Comparison of ENCODE assay signal across 9 cellular contexts in genomic region chr19:57748029-57748428, GRCh38. TPM values are rescaled to one million over a fixed set of nuclear protein-coding genes. Genes with fewer than 3 reads are reported as not detected.
DNase-seq lines count a peak whose midpoint lies in the region; ATAC-seq, FAIRE-seq and TF ChIP-seq lines count a peak whose summit lies in the region.
"Had no signal": no experiment of that assay in that cellular context is flagged by ENCODE, and none has a peak within 500 bp of the region (broad histone marks: within the 10 kb centered on the region; RNA-seq: fewer than 3 reads in every experiment).

No MANE protein-coding gene starts in this region.

- H3K27ac Mint-ChIP-seq in activated T-cell treated with anti-CD3 and anti-CD28 coated beads, Interleukin-2, amount 50 U/mL, for 72 hours, result no peak overlapping the region
- no peak overlapping the region for H3K27ac Mint-ChIP-seq in activated naive CD8-positive, alpha-beta T cell
- H3K27ac Mint-ChIP-seq in stimulated activated naive CD8-positive, alpha-beta T cell treated with anti-CD3 and anti-CD28 coated beads, Interleukin-15, amount 100 ng/mL, for 72 hours, result peak overlapping the region in 1 of 2 donors; percentile 34

- H3K4me1 ChIP-seq in kidney (ENCODE audit: control insufficient read depth in 1 of 2, insufficient read depth in 1 of 2, low read depth in 1 of 2, low read length in 2 of 2), result peaks cover 0 to 10% of the 10 kb centered on the region in 2 donors

- no peak for DNase-seq in activated T-cell treated with anti-CD3 and anti-CD28 coated beads, Interleukin-2, amount 50 U/mL, for 72 hours
- no peak for DNase-seq in activated T-cell treated with anti-CD3 and anti-CD28 coated beads for 4 hours
- DNase-seq in kidney, result no peak
- no peak for DNase-seq in stimulated activated naive CD8-positive, alpha-beta T cell treated with anti-CD3 and anti-CD28 coated beads, Interleukin-15, amount 100 ng/mL, for 72 hours
- DNase-seq: stimulated activated CD8-positive, alpha-beta memory T cell treated with anti-CD3 and anti-CD28 coated beads, Interleukin-4, amount 100 ng/mL, for 48 hours had no signal

- no peak for FAIRE-seq in kidney (lab: Jason Lieb, UNC)

- no peak for TF ChIP-seq CTCF in kidney (IDR thresholded peaks at IDR 0.05; ENCODE audit: borderline replicate concordance, extremely low read depth, insufficient read depth)

- H3K9ac ChIP-seq in kidney (ENCODE audit: low read length in 2 of 2), result no peak overlapping the region

- peaks cover 27% of the 10 kb centered on the region for H3K4me1 Mint-ChIP-seq in activated T-cell treated with anti-CD3 and anti-CD28 coated beads, Interleukin-2, amount 50 U/mL, for 72 hours (ENCODE audit: low read depth)
- H3K4me1 Mint-ChIP-seq in activated naive CD8-positive, alpha-beta T cell (ENCODE audit: low read depth), result peaks cover 28% of the 10 kb centered on the region
- peaks cover 14% of the 10 kb centered on the region for H3K4me1 Mint-ChIP-seq in stimulated activated naive CD8-positive, alpha-beta T cell treated with anti-CD3 and anti-CD28 coated beads, Interleukin-15, amount 100 ng/mL, for 72 hours

- intact Hi-C loops in kidney (cut with DNase I), result no loop called here

- peaks cover 25 to 35% of the 10 kb centered on the region in 2 donors for H3K36me3 ChIP-seq in kidney (ENCODE audit: control insufficient read depth in 1 of 2, insufficient read depth in 2 of 2, low read length in 2 of 2)

- no peak overlapping the region for H3K27ac ChIP-seq in kidney (ENCODE audit: low read depth in 2 of 2, low read length in 2 of 2)

- H3K36me3 Mint-ChIP-seq in activated T-cell treated with anti-CD3 and anti-CD28 coated beads, Interleukin-2, amount 50 U/mL, for 72 hours (ENCODE audit: insufficient read depth in 2 of 2), result peaks cover 45 to 70% of the 10 kb centered on the region in 2 donors
- H3K36me3 Mint-ChIP-seq in activated naive CD8-positive, alpha-beta T cell, result peaks cover 50% of the 10 kb centered on the region

- ATAC-seq in activated T-cell treated with anti-CD3 and anti-CD28 coated beads, Interleukin-2, amount 50 U/mL, for 72 hours (replicated peaks in 1 of 2), result no peak
- ATAC-seq in stimulated activated naive CD8-positive, alpha-beta T cell treated with anti-CD3 and anti-CD28 coated beads, Interleukin-15, amount 100 ng/mL, for 72 hours, result no peak
- no peak for ATAC-seq in HG02798 (IDR thresholded peaks at IDR 0.05; ENCODE audit: poor library complexity, unreplicated experiment)
- ATAC-seq in HG02981 (IDR thresholded peaks at IDR 0.05; ENCODE audit: unreplicated experiment), result no peak
- ATAC-seq in GM21515 (IDR thresholded peaks at IDR 0.05; ENCODE audit: unreplicated experiment), result no peak

- peak overlapping the region; percentile 81 to 99 for H3K4me3 Mint-ChIP-seq in activated T-cell treated with anti-CD3 and anti-CD28 coated beads, Interleukin-2, amount 50 U/mL, for 72 hours
- peak overlapping the region; percentile 96 for H3K4me3 Mint-ChIP-seq in activated naive CD8-positive, alpha-beta T cell
- peak overlapping the region; percentile 88 to 98 for H3K4me3 Mint-ChIP-seq in stimulated activated naive CD8-positive, alpha-beta T cell treated with anti-CD3 and anti-CD28 coated beads, Interleukin-15, amount 100 ng/mL, for 72 hours

- H3K4me3 ChIP-seq in kidney (ENCODE audit: low read length in 2 of 2), result peak overlapping the region; percentile 94 to 97

- H3K9me3 Mint-ChIP-seq in activated T-cell treated with anti-CD3 and anti-CD28 coated beads, Interleukin-2, amount 50 U/mL, for 72 hours, result peaks cover 21 to 36% of the 10 kb centered on the region in 2 donors
- peaks cover 30% of the 10 kb centered on the region for H3K9me3 Mint-ChIP-seq in activated naive CD8-positive, alpha-beta T cell (ENCODE audit: low read depth)
- H3K9me3 Mint-ChIP-seq in stimulated activated naive CD8-positive, alpha-beta T cell treated with anti-CD3 and anti-CD28 coated beads, Interleukin-15, amount 100 ng/mL, for 72 hours, result peaks cover 48 to 52% of the 10 kb centered on the region in 2 donors

- H3K27me3 Mint-ChIP-seq in activated T-cell treated with anti-CD3 and anti-CD28 coated beads, Interleukin-2, amount 50 U/mL, for 72 hours (ENCODE audit: low read depth), result no peaks in the 10 kb centered on the region
- H3K27me3 Mint-ChIP-seq in activated naive CD8-positive, alpha-beta T cell, result no peaks in the 10 kb centered on the region
- H3K27me3 Mint-ChIP-seq in stimulated activated naive CD8-positive, alpha-beta T cell treated with anti-CD3 and anti-CD28 coated beads, Interleukin-15, amount 100 ng/mL, for 72 hours, result no peaks in the 10 kb centered on the region

- peaks cover 3 to 26% of the 10 kb centered on the region in 2 donors for H3K9me3 ChIP-seq in kidney (ENCODE audit: control insufficient read depth in 1 of 2, low read length in 2 of 2)

RNA-seq across cellular contexts. Expression of gene ZNF776, which starts 1.4 kb away (rescaled TPM):
- total RNA-seq in activated T-cell treated with anti-CD3 and anti-CD28 coated beads, Interleukin-2, amount 50 U/mL, for 72 hours, result 10 to 100 TPM; 13.4 to 14.1 TPM
- 20.5 TPM for total RNA-seq in kidney
- 5.6 TPM for polyA plus RNA-seq in kidney (ENCODE audit: insufficient read depth, low read depth, low replicate concordance)

RNA-seq across cellular contexts. Expression of gene ZNF671, which starts 20.6 kb away (rescaled TPM):
- total RNA-seq in activated T-cell treated with anti-CD3 and anti-CD28 coated beads, Interleukin-2, amount 50 U/mL, for 72 hours, result 10 to 100 TPM; 14.3 to 20.1 TPM
- 16.5 TPM for total RNA-seq in kidney
- polyA plus RNA-seq in kidney (ENCODE audit: insufficient read depth, low read depth, low replicate concordance), result 10.1 TPM

RNA-seq across cellular contexts. Expression of gene ZNF586, which starts 21.4 kb away (rescaled TPM):
- total RNA-seq in activated T-cell treated with anti-CD3 and anti-CD28 coated beads, Interleukin-2, amount 50 U/mL, for 72 hours, result 10 to 100 TPM; 18.5 to 20.0 TPM
- 18.7 TPM for total RNA-seq in kidney
- 6.3 TPM for polyA plus RNA-seq in kidney (ENCODE audit: insufficient read depth, low read depth, low replicate concordance)

RNA-seq across cellular contexts. Expression of gene ZNF154, which starts 39.0 kb away (rescaled TPM):
- total RNA-seq in activated T-cell treated with anti-CD3 and anti-CD28 coated beads, Interleukin-2, amount 50 U/mL, for 72 hours, result 1 to 10 TPM; 4.3 to 5.3 TPM
- 11.1 TPM for total RNA-seq in kidney
- polyA plus RNA-seq in kidney (ENCODE audit: insufficient read depth, low read depth, low replicate concordance), result 2.2 TPM
